Comparison of ENCODE assay signal across 2 cellular contexts in genomic region chr11:118628861-118629549, GRCh38.
A peak's percentile ranks its signal among the peaks of the same experiment; 100 is the strongest.
TF ChIP-seq lines count a peak whose summit lies in the region.

No MANE protein-coding gene starts in this region.

TF ChIP-seq in A549, 52 proteins besides CTCF, POLR2A, EP300 and RAD21:
- TF ChIP-seq ZFP36 (IDR thresholded peaks at IDR 0.05; ENCODE audit: borderline replicate concordance, partially characterized antibody) = peak; percentile 40
- no peak for TF ChIP-seq NFE2L2 (conservative IDR thresholded peaks at IDR 0.05; ENCODE audit: low read length)

TF ChIP-seq in H1, 55 proteins besides CTCF, POLR2A, EP300 and RAD21:
- TF ChIP-seq BACH1 (IDR thresholded peaks at IDR 0.05; ENCODE audit: low read length) = no peak
- no peak for TF ChIP-seq TCF12 (IDR thresholded peaks at IDR 0.05; ENCODE audit: low read depth, low read length)
- TF ChIP-seq ZNF274 (IDR thresholded peaks at IDR 0.05; ENCODE audit: borderline replicate concordance, extremely low read depth, low read length) = no peak
- no peak for TF ChIP-seq RBBP5 (IDR thresholded peaks at IDR 0.05; ENCODE audit: borderline replicate concordance, low read depth, low read length)
- TF ChIP-seq GABPA (IDR thresholded peaks at IDR 0.05; ENCODE audit: borderline replicate concordance, insufficient read depth, low read length) = no peak
- no peak for TF ChIP-seq NRF1 (IDR thresholded peaks at IDR 0.05; ENCODE audit: low read depth, low read length)
- no peak for TF ChIP-seq SP4 (IDR thresholded peaks at IDR 0.05; ENCODE audit: low read length)
TF ChIP-seq in H1: peak in this region for 0.
